In the genomic region with DNA sequence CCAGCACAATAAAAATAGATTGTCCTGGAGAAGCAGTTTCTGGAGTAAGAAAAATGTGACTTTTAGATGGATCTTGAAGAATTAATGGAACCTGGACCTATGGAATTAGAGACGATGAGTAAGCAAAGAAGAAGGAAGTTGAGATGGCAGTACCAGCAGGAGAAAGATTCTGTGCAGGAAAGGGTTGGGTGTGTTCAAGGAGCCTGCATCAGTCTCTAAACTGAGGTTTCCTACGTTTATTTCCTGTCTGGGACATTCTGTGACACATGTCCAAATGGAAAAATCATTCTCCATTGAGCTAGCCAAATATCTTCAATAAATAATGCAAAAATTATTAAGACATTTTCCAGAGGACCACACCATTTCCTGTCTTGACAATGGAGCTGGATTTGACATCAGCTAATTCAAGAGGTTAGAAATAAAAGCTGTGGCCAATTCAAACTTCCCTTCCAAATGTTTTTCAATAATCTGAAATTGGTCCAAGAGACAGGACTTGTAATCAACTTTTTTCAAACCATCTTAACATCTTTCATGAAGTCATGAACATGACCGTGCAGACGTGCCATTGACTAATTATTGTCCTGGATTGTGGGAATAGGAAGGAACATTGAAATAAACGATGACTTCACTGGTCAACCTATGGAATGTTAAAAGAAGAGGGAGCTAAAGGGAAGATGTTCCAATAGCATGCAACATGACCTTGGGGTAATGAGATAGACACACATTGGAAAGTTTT, we compare ENCODE assay signal across 19 cellular contexts.
DNase-seq lines count a peak whose midpoint lies in the region; ATAC-seq and TF ChIP-seq lines count a peak whose summit lies in the region.
"Had no signal": no experiment of that assay in that cellular context is flagged by ENCODE, and none has a peak within 500 bp of the region (broad histone marks: within the 10 kb centered on the region; RNA-seq: fewer than 3 reads in every experiment).

No MANE protein-coding gene starts in this region.

- H3K9me3 ChIP-seq in heart left ventricle (peaks cover 0 to 3% (median 0%) of the 10 kb centered on the region in 12 donors), body of pancreas (no peaks in the 10 kb centered on the region), neuronal stem cell (replicated peaks in 1 of 2; ENCODE audit: control insufficient read depth in 2 of 2, insufficient read depth in 1 of 2, low read depth in 1 of 2, low read length in 2 of 2) (no peaks in the 10 kb centered on the region), subcutaneous abdominal adipose tissue (ENCODE audit: control insufficient read depth in 5 of 5, low read length in 5 of 5) (no peaks in the 10 kb centered on the region), right lobe of liver (no peaks in the 10 kb centered on the region)
- no peaks in the 10 kb centered on the region for H3K9me3 ChIP-seq in CD8-positive, alpha-beta memory T cell (ENCODE audit: low read length)
- H3K9me3 ChIP-seq: BLaER1 treated with 17β-estradiol and CSF1 and Interleukin-3, amounts not matched to agents 10 nM and 100 nM had no signal

- H2BK120ac ChIP-seq in neuronal stem cell (ENCODE audit: low read depth, low read length) = no peak overlapping the region

- H3K14ac ChIP-seq in neuronal stem cell (ENCODE audit: low read length) = no peak overlapping the region

- H3K36me3 ChIP-seq in heart left ventricle = no peaks in the 10 kb centered on the region
- no peaks in the 10 kb centered on the region for H3K36me3 ChIP-seq in body of pancreas (replicated peaks in 1 of 2; ENCODE audit: insufficient read depth in 1 of 2, low read depth in 2 of 2)
- H3K36me3 ChIP-seq in neuronal stem cell (replicated peaks in 1 of 2; ENCODE audit: control insufficient read depth in 2 of 2, insufficient read depth in 2 of 2, low read length in 2 of 2) = no peaks in the 10 kb centered on the region
- no peaks in the 10 kb centered on the region for H3K36me3 ChIP-seq in subcutaneous abdominal adipose tissue (ENCODE audit: control insufficient read depth in 5 of 5, insufficient read depth in 5 of 5, low read length in 5 of 5)
- H3K36me3 ChIP-seq in right lobe of liver = no peaks in the 10 kb centered on the region
- no peaks in the 10 kb centered on the region for H3K36me3 ChIP-seq in CD8-positive, alpha-beta memory T cell (ENCODE audit: insufficient read depth, low read length)
- H3K36me3 ChIP-seq: BLaER1 treated with 17β-estradiol and CSF1 and Interleukin-3, amounts not matched to agents 10 nM and 100 nM had no signal

- POLR2A ChIA-PET in CD8-positive, alpha-beta memory T cell (lab: Charles Lee) = no interaction called here

- no peak overlapping the region for H3K27ac Mint-ChIP-seq in CD8-positive, alpha-beta memory T cell
- H3K27ac Mint-ChIP-seq: B cell; CD8-positive, alpha-beta T cell had no signal

- no peak overlapping the region for H3K18ac ChIP-seq in neuronal stem cell (ENCODE audit: low read length)

- H3K27me3 Mint-ChIP-seq in CD8-positive, alpha-beta memory T cell = peaks cover 24 to 39% of the 10 kb centered on the region in 2 donors

- peaks cover 0 to 2% (median 0%) of the 10 kb centered on the region in 3 donors for H3K36me3 Mint-ChIP-seq in CD8-positive, alpha-beta memory T cell
- H3K36me3 Mint-ChIP-seq: CD8-positive, alpha-beta T cell had no signal

- H3K9me3 Mint-ChIP-seq in CD8-positive, alpha-beta memory T cell = peaks cover 0 to under 1% (median 0%) of the 10 kb centered on the region in 5 donors
- H3K9me3 Mint-ChIP-seq: CD8-positive, alpha-beta T cell; H9 had no signal

- no peak overlapping the region for H2BK15ac ChIP-seq in neuronal stem cell (ENCODE audit: low read length)

- WGBS in heart left ventricle, 4 donors = 42 to 59% (median 45%) methylated on average over 5 of the region's 5 CpGs
- 57 to 74% methylated on average over 5 of the region's 5 CpGs for WGBS in body of pancreas, 2 donors
- WGBS in neuronal stem cell (ENCODE audit: extremely low coverage in 2 of 2, insufficient read length in 2 of 2, insufficient replicate concordance in 1 of 2), 2 donors = no CpG with 5 or more reads among the region's 5 CpGs
- 55% methylated on average over 5 of the region's 5 CpGs for whole genome bisulfite sequencing in right lobe of liver (ENCODE audit: insufficient coverage, low coverage, low lambda C conversion rate, missing lambda C conversion rate)

- H2BK12ac ChIP-seq in neuronal stem cell (ENCODE audit: low read length) = no peak overlapping the region

- H3K4me1 Mint-ChIP-seq in CD8-positive, alpha-beta memory T cell = peaks cover 0 to 4% (median 3%) of the 10 kb centered on the region in 3 donors
- H3K4me1 Mint-ChIP-seq: B cell had no signal

- no peak overlapping the region for H2AK5ac ChIP-seq in neuronal stem cell (ENCODE audit: low read depth, low read length)

- peak overlapping the region in 11 of 12 donors; percentile 26 to 90 (median 61) for H3K27ac ChIP-seq in heart left ventricle
- H3K27ac ChIP-seq in body of pancreas = no peak overlapping the region
- H3K27ac ChIP-seq in neuronal stem cell (replicated peaks; ENCODE audit: low read length) = no peak overlapping the region
- H3K27ac ChIP-seq in subcutaneous abdominal adipose tissue (ENCODE audit: low read depth, low read length) = peak overlapping the region; percentile 72
- no peak overlapping the region for H3K27ac ChIP-seq in right lobe of liver
- no peak overlapping the region for H3K27ac ChIP-seq in CD8-positive, alpha-beta memory T cell (ENCODE audit: low read depth, low read length)
- H3K27ac ChIP-seq: BLaER1 treated with 17β-estradiol and CSF1 and Interleukin-3, amounts not matched to agents 10 nM and 100 nM had no signal

- H3K9ac ChIP-seq in neuronal stem cell (ENCODE audit: low read depth, low read length, poor library complexity) = no peak overlapping the region
- no peak overlapping the region for H3K9ac ChIP-seq in subcutaneous abdominal adipose tissue (ENCODE audit: low read length in 5 of 5)
- H3K9ac ChIP-seq: BLaER1 treated with 17β-estradiol and CSF1 and Interleukin-3, amounts not matched to agents 10 nM and 100 nM had no signal

- H2AFZ ChIP-seq in neuronal stem cell (ENCODE audit: low read length) = peak overlapping the region; percentile 5

- no peak overlapping the region for H3K4me3 ChIP-seq in heart left ventricle
- no peak overlapping the region for H3K4me3 ChIP-seq in body of pancreas
- no peak overlapping the region for H3K4me3 ChIP-seq in neuronal stem cell (ENCODE audit: low read length in 2 of 2)
- no peak overlapping the region for H3K4me3 ChIP-seq in subcutaneous abdominal adipose tissue (ENCODE audit: low read depth in 1 of 5, low read length in 5 of 5)
- H3K4me3 ChIP-seq in right lobe of liver = no peak overlapping the region
- H3K4me3 ChIP-seq in CD8-positive, alpha-beta memory T cell (ENCODE audit: low read length) = no peak overlapping the region
- H3K4me3 ChIP-seq: BLaER1 treated with 17β-estradiol and CSF1 and Interleukin-3, amounts not matched to agents 10 nM and 100 nM; GM12878 had no signal

- H3K4me3 Mint-ChIP-seq in CD8-positive, alpha-beta memory T cell = no peak overlapping the region
- H3K4me3 Mint-ChIP-seq: B cell; CD8-positive, alpha-beta T cell; H9 had no signal

- H3K4ac ChIP-seq in neuronal stem cell (ENCODE audit: low read length) = no peak overlapping the region

- H4K8ac ChIP-seq in neuronal stem cell (ENCODE audit: low read depth, low read length) = no peak overlapping the region

- no peak for DNase-seq in heart left ventricle
- no peak for DNase-seq in cardiac septum (ENCODE audit: low spot score)
- no peak for DNase-seq in body of pancreas
- DNase-seq in neuronal stem cell (ENCODE audit: low spot score) = no peak
- DNase-seq in right lobe of liver = no peak
- no peak for DNase-seq in dedifferentiated amniotic fluid mesenchymal stem cell (ENCODE audit: extremely low spot score)
- no peak for DNase-seq in CD8-positive, alpha-beta memory T cell
- DNase-seq: 8988T; CD8-positive, alpha-beta T cell; COR-L47; DMS 273 treated with DMSO at 0.1 percent for 48 hours; DMS53; DND-41; EL; H9 had no signal

- no peak overlapping the region for H4K91ac ChIP-seq in neuronal stem cell (ENCODE audit: low read depth, low read length, poor library complexity)

- TF ChIP-seq POLR2A in heart left ventricle (IDR thresholded peaks at IDR 0.05) (no peak), body of pancreas (IDR thresholded peaks at IDR 0.05) (no peak), right lobe of liver (IDR thresholded peaks at IDR 0.05) (no peak)

- no peaks in the 10 kb centered on the region for H3K79me1 ChIP-seq in neuronal stem cell (ENCODE audit: low read depth, low read length)

- TF ChIP-seq CTCF in heart left ventricle (IDR thresholded peaks at IDR 0.05) (no peak), body of pancreas (IDR thresholded peaks at IDR 0.05) (no peak), right lobe of liver (IDR thresholded peaks at IDR 0.05) (no peak)

- H3K23ac ChIP-seq in neuronal stem cell (ENCODE audit: low read depth, low read length, poor library complexity) = no peak overlapping the region

- no peak overlapping the region for H2BK5ac ChIP-seq in neuronal stem cell (ENCODE audit: low read length)

- H3K4me1 ChIP-seq in heart left ventricle (peaks cover 0 to 19% (median 2%) of the 10 kb centered on the region in 12 donors), body of pancreas (peaks cover 9% of the 10 kb centered on the region), neuronal stem cell (ENCODE audit: control insufficient read depth in 2 of 2, insufficient read depth in 1 of 2, low read depth in 1 of 2, low read length in 2 of 2) (peaks cover 5 to 16% of the 10 kb centered on the region in 2 donors), subcutaneous abdominal adipose tissue (ENCODE audit: control insufficient read depth in 5 of 5, insufficient read depth in 5 of 5, low read length in 5 of 5) (peaks cover 0 to 24% (median 10%) of the 10 kb centered on the region in 5 donors), right lobe of liver (peaks cover 0 to 12% (median 0%) of the 10 kb centered on the region in 4 donors)
- H3K4me1 ChIP-seq in CD8-positive, alpha-beta memory T cell (ENCODE audit: insufficient read depth, low read length) = no peaks in the 10 kb centered on the region
- H3K4me1 ChIP-seq: BLaER1 treated with 17β-estradiol and CSF1 and Interleukin-3, amounts not matched to agents 10 nM and 100 nM had no signal

- CTCF ChIA-PET in CD8-positive, alpha-beta memory T cell (lab: Charles Lee) = no interaction called here

- intact Hi-C loops in heart left ventricle (cut with DNase I) = loop anchor here in 1 of 10 donors (10.0 kb wide), 1 partner anchor 61 kb away; no protein-coding TSS in a partner anchor
- intact Hi-C loops in cardiac septum (cut with DNase I) = no loop called here
- intact Hi-C loops in body of pancreas (cut with DNase I) = no loop called here
- intact Hi-C loops in right lobe of liver (cut with DNase I) = no loop called here

- peak; percentile 61 to 93 (median 72) for ATAC-seq in heart left ventricle
- ATAC-seq in body of pancreas = peak; percentile 24
- no peak for ATAC-seq in right lobe of liver
- ATAC-seq: CD8-positive, alpha-beta T cell; GM12878 had no signal

- no peak overlapping the region for H3K4me2 ChIP-seq in neuronal stem cell (ENCODE audit: insufficient read depth, low read length, poor library complexity, severe bottlenecking)
- H3K4me2 ChIP-seq: BLaER1 treated with 17β-estradiol and CSF1 and Interleukin-3, amounts not matched to agents 10 nM and 100 nM had no signal

- H3K27me3 ChIP-seq in heart left ventricle (no peaks in the 10 kb centered on the region), body of pancreas (no peaks in the 10 kb centered on the region), neuronal stem cell (ENCODE audit: control insufficient read depth in 3 of 3, insufficient read depth in 3 of 3, low read depth in 1 of 3, low read length in 3 of 3) (no peaks in the 10 kb centered on the region), subcutaneous abdominal adipose tissue (ENCODE audit: control insufficient read depth in 5 of 5, insufficient read depth in 4 of 5, low read length in 5 of 5) (no peaks in the 10 kb centered on the region), right lobe of liver (no peaks in the 10 kb centered on the region)
- no peaks in the 10 kb centered on the region for H3K27me3 ChIP-seq in CD8-positive, alpha-beta memory T cell (ENCODE audit: insufficient read depth, low read length, poor library complexity, severe bottlenecking)
- H3K27me3 ChIP-seq: BLaER1 treated with 17β-estradiol and CSF1 and Interleukin-3, amounts not matched to agents 10 nM and 100 nM had no signal

Comparison
In these comparisons a context has a peak if more than half of its experiments do, and no peak if none do; other contexts are left out.
1. ATAC-seq: peak in heart left ventricle (4 of 4) and body of pancreas (single experiment); none in right lobe of liver (0 of 4).
2. H3K27ac ChIP-seq: peak in heart left ventricle (11 of 12) and subcutaneous abdominal adipose tissue (single experiment); none in body of pancreas (0 of 4), neuronal stem cell (single experiment), right lobe of liver (0 of 3) and CD8-positive, alpha-beta memory T cell (single experiment).